ENCODE assay signal across 1 cellular context in genomic region chr10:119103241-119103640, GRCh38.
TF ChIP-seq lines count a peak whose summit lies in the region.

No MANE protein-coding gene starts in this region.

TF ChIP-seq in K562, 482 proteins besides CTCF, POLR2A, EP300 and RAD21 (continued from another document):
- TF ChIP-seq PBX2 (CRISPR knock-in tag; IDR thresholded peaks at IDR 0.05; ENCODE audit: low read depth) (no peak), PBX2 (tag; conservative IDR thresholded peaks at IDR 0.05; ENCODE audit: low read depth) (no peak)
